15 cellular contexts compared by ENCODE assay signal in the genomic region with DNA sequence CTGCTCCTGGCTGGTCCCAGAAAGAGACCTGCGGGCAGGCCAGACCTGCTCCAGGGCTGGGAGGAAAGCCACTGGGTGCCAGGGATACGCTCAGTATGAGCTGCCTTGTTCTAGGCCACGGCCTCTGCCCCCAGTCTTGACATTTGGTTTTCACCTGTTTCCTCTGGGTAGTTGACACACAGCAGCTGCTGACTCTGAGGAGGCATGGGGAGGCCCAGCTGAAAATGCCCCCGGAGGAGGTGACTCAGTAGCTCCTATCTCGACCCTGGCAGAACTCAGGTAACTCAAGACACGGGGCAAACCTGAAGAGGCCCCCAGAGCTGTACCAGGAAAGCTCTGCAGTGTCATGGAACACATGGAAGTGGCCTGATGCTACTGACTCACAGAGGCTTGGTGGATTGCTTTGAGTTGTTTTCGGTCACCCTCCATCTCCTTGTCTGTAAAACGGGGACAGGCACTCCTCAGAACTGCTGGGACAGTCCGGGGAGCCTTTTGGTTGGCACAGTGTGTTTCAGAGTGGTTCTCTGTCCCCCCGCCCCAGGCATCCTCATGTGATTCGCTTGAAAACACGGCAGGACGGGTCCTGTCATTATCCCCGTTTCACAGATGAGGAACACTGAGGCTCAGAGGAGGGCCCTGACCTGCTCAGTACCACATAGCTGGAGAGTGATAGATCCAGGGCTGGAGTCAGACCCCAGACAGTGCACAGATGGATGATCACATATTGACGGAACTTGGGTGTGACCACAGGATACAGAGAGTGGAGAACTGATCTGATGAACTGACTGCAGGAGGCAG. TPM values are rescaled to one million over a fixed set of nuclear protein-coding genes. Genes with fewer than 3 reads are reported as not detected.
A peak's percentile ranks its signal among the peaks of the same experiment; 100 is the strongest.
DNase-seq lines count a peak whose midpoint lies in the region; ATAC-seq, FAIRE-seq and TF ChIP-seq lines count a peak whose summit lies in the region.
"Had no signal": no experiment of that assay in that cellular context is flagged by ENCODE, and none has a peak within 500 bp of the region (broad histone marks: within the 10 kb centered on the region; RNA-seq: fewer than 3 reads in every experiment).

No MANE protein-coding gene starts in this region.

- H3K4me2 ChIP-seq in neuronal stem cell (ENCODE audit: insufficient read depth, low read length, poor library complexity, severe bottlenecking), result no peak overlapping the region
- H3K4me2 ChIP-seq: hepatocyte, KMS-11 had no signal

- no peak overlapping the region for H4K8ac ChIP-seq in neuronal stem cell (ENCODE audit: low read depth, low read length)

- H3K27me3 Mint-ChIP-seq in activated naive CD4-positive, alpha-beta T cell treated with anti-CD3 and anti-CD28 coated beads, Interleukin-2, amount 10 ng/mL, durations not matched to agents 7 days and 5 days, result peaks cover 13% of the 10 kb centered on the region
- H3K27me3 Mint-ChIP-seq: CD4-positive, alpha-beta T cell had no signal

- no peak overlapping the region for H3K23ac ChIP-seq in neuronal stem cell (ENCODE audit: low read depth, low read length, poor library complexity)

- peak overlapping the region; percentile 81 for H4K91ac ChIP-seq in neuronal stem cell (ENCODE audit: low read depth, low read length, poor library complexity)

- ATAC-seq in HG03571 (IDR thresholded peaks at IDR 0.05; ENCODE audit: unreplicated experiment), result no peak
- ATAC-seq: body of pancreas, psoas muscle had no signal

- in situ Hi-C loops in GM13976 (cut with MboI; ENCODE audit: low sequenced_read_pairs, unreplicated experiment), result no loop called here

- H2BK15ac ChIP-seq in neuronal stem cell (ENCODE audit: low read length), result no peak overlapping the region

- H3K36me3 ChIP-seq in BE2C (no peaks in the 10 kb centered on the region), neuronal stem cell (replicated peaks in 1 of 2; ENCODE audit: control insufficient read depth in 2 of 2, insufficient read depth in 2 of 2, low read length in 2 of 2) (no peaks in the 10 kb centered on the region)

- peaks cover 22% of the 10 kb centered on the region for H3K4me1 ChIP-seq in BE2C
- H3K4me1 ChIP-seq in neuronal stem cell (ENCODE audit: control insufficient read depth in 2 of 2, insufficient read depth in 1 of 2, low read depth in 1 of 2, low read length in 2 of 2), result peaks cover 0 to 3% of the 10 kb centered on the region in 2 donors
- H3K4me1 ChIP-seq: psoas muscle had no signal

- H3K27ac Mint-ChIP-seq in activated naive CD4-positive, alpha-beta T cell treated with anti-CD3 and anti-CD28 coated beads, Interleukin-2, amount 10 ng/mL, durations not matched to agents 7 days and 5 days, result peak overlapping the region; percentile 58
- H3K27ac Mint-ChIP-seq: CD4-positive, alpha-beta T cell; memory B cell had no signal

- no peaks in the 10 kb centered on the region for H3K9me3 Mint-ChIP-seq in activated naive CD4-positive, alpha-beta T cell treated with anti-CD3 and anti-CD28 coated beads, Interleukin-2, amount 10 ng/mL, durations not matched to agents 7 days and 5 days
- H3K9me3 Mint-ChIP-seq: CD4-positive, alpha-beta T cell; memory B cell had no signal

- H2AK5ac ChIP-seq in neuronal stem cell (ENCODE audit: low read depth, low read length), result no peak overlapping the region

- no peak overlapping the region for H3K18ac ChIP-seq in neuronal stem cell (ENCODE audit: low read length)

- H3K4me3 Mint-ChIP-seq in activated naive CD4-positive, alpha-beta T cell treated with anti-CD3 and anti-CD28 coated beads, Interleukin-2, amount 10 ng/mL, durations not matched to agents 7 days and 5 days, result no peak overlapping the region
- H3K4me3 Mint-ChIP-seq: CD4-positive, alpha-beta T cell; memory B cell had no signal

- no peak overlapping the region for H3K4ac ChIP-seq in neuronal stem cell (ENCODE audit: low read length)

- H2BK12ac ChIP-seq in neuronal stem cell (ENCODE audit: low read length), result no peak overlapping the region

- no peak overlapping the region for H3K9ac ChIP-seq in neuronal stem cell (ENCODE audit: low read depth, low read length, poor library complexity)
- H3K9ac ChIP-seq: KMS-11 had no signal

- H3K27me3 ChIP-seq in BE2C (no peaks in the 10 kb centered on the region), neuronal stem cell (ENCODE audit: control insufficient read depth in 3 of 3, insufficient read depth in 3 of 3, low read depth in 1 of 3, low read length in 3 of 3) (peaks cover 0 to 15% (median 0%) of the 10 kb centered on the region in 3 experiments)
- H3K27me3 ChIP-seq: body of pancreas, hepatocyte had no signal

- no peak overlapping the region for H3K14ac ChIP-seq in neuronal stem cell (ENCODE audit: low read length)

- no peaks in the 10 kb centered on the region for H3K79me1 ChIP-seq in neuronal stem cell (ENCODE audit: low read depth, low read length)

- no peak overlapping the region for H2BK120ac ChIP-seq in neuronal stem cell (ENCODE audit: low read depth, low read length)

- no peak overlapping the region for H3K27ac ChIP-seq in neuronal stem cell (replicated peaks; ENCODE audit: low read length)
- H3K27ac ChIP-seq: body of pancreas, hepatocyte, KMS-11, psoas muscle, VCaP had no signal

- no peak overlapping the region for H2BK5ac ChIP-seq in neuronal stem cell (ENCODE audit: low read length)

- TF ChIP-seq CTCF in BE2C (IDR thresholded peaks at IDR 0.05; ENCODE audit: low read depth, low read length), result no peak
- no peak for TF ChIP-seq CTCF in GM13976 (IDR thresholded peaks at IDR 0.05; ENCODE audit: borderline replicate concordance, control extremely low read depth, extremely low read depth, insufficient read depth, missing control alignments)

- H3K9me3 ChIP-seq in BE2C (no peaks in the 10 kb centered on the region), neuronal stem cell (replicated peaks in 1 of 2; ENCODE audit: control insufficient read depth in 2 of 2, insufficient read depth in 1 of 2, low read depth in 1 of 2, low read length in 2 of 2) (peaks cover 0 to 3% of the 10 kb centered on the region in 2 donors)
- H3K9me3 ChIP-seq: body of pancreas, psoas muscle had no signal

- no peaks in the 10 kb centered on the region for H3K36me3 Mint-ChIP-seq in activated naive CD4-positive, alpha-beta T cell treated with anti-CD3 and anti-CD28 coated beads, Interleukin-2, amount 10 ng/mL, durations not matched to agents 7 days and 5 days
- H3K36me3 Mint-ChIP-seq: memory B cell had no signal

- peaks cover 21% of the 10 kb centered on the region for H3K4me1 Mint-ChIP-seq in activated naive CD4-positive, alpha-beta T cell treated with anti-CD3 and anti-CD28 coated beads, Interleukin-2, amount 10 ng/mL, durations not matched to agents 7 days and 5 days

- no peak overlapping the region for H2AFZ ChIP-seq in neuronal stem cell (ENCODE audit: low read length)
- H2AFZ ChIP-seq: hepatocyte had no signal

- CTCF ChIA-PET in activated naive CD4-positive, alpha-beta T cell treated with anti-CD3 and anti-CD28 coated beads, Interleukin-2, amount 10 ng/mL, durations not matched to agents 7 days and 5 days (lab: Charles Lee), result interaction anchor here (1.0 to 1.2 kb wide), 4 partner anchors 10 to 38 kb away, joined by 3 read pairs; no protein-coding TSS in a partner anchor

- H3K4me3 ChIP-seq in BE2C (ENCODE audit: low read depth, low read length) (no peak overlapping the region), neuronal stem cell (ENCODE audit: low read length in 2 of 2) (no peak overlapping the region)
- H3K4me3 ChIP-seq: body of pancreas, hepatocyte, psoas muscle had no signal

- WGBS in neuronal stem cell (ENCODE audit: extremely low coverage in 2 of 2, insufficient read length in 2 of 2, insufficient replicate concordance in 1 of 2), 2 donors, result no CpG with 5 or more reads among the region's 15 CpGs

- FAIRE-seq in GM12892 (lab: Jason Lieb, UNC) (peak; percentile 14), GM19239 (lab: Jason Lieb, UNC) (no peak)

- DNase-seq in BE2C (peak; percentile 18), GM12892 (ENCODE audit: insufficient read length) (no peak), neuronal stem cell (ENCODE audit: low spot score) (no peak), GM19239 (ENCODE audit: insufficient read length, low spot score) (no peak), GM13976 (ENCODE audit: low spot score) (no peak), HuH-7.5 (ENCODE audit: low spot score) (no peak)
- peak; percentile 19 for DNase-seq in activated naive CD4-positive, alpha-beta T cell treated with anti-CD3 and anti-CD28 coated beads, Interleukin-2, amount 10 ng/mL, durations not matched to agents 7 days and 5 days
- DNase-seq: CD4-positive, alpha-beta T cell; psoas muscle had no signal

- no peak for TF ChIP-seq POLR2A in GM12892 (IDR thresholded peaks at IDR 0.05; ENCODE audit: low read depth, low read length)

RNA-seq across cellular contexts. Expression of a gene that starts 13.7 kb away (rescaled TPM):
- polyA plus RNA-seq in BE2C (2012; ENCODE audit: insufficient read depth, insufficient read length, low read depth), result 2.7 TPM
- polyA plus RNA-seq in GM12892 (2012; ENCODE audit: missing spikeins), result 1.5 TPM
- polyA plus RNA-seq in neuronal stem cell (2013, experiment 1 of 2), result 127 TPM
- polyA plus RNA-seq in neuronal stem cell (2013, experiment 2 of 2), result 124 TPM

RNA-seq across cellular contexts. Expression of a gene that starts 53.4 kb away (rescaled TPM):
- not detected for polyA plus RNA-seq in BE2C (2012; ENCODE audit: insufficient read depth, insufficient read length, low read depth)
- polyA plus RNA-seq in GM12892 (2012; ENCODE audit: missing spikeins), result not detected
- polyA plus RNA-seq in neuronal stem cell (2013, experiment 1 of 2), result 0.25 TPM
- 0.33 TPM for polyA plus RNA-seq in neuronal stem cell (2013, experiment 2 of 2)
- polyA plus RNA-seq: hepatocyte had no signal

Comparison
In these comparisons a context has a peak if more than half of its experiments do, and no peak if none do; other contexts are left out.
1. DNase-seq: peak in BE2C (single experiment) and activated naive CD4-positive, alpha-beta T cell treated with anti-CD3 and anti-CD28 coated beads, Interleukin-2, amount 10 ng/mL, durations not matched to agents 7 days and 5 days (single experiment); none in GM12892 (single experiment), neuronal stem cell (single experiment), GM19239 (single experiment), GM13976 (single experiment) and HuH-7.5 (single experiment).